ENCODE assay signal across 8 cellular contexts in genomic region chr1:154935749-154936415, GRCh38. TPM values are rescaled to one million over a fixed set of nuclear protein-coding genes. Genes with fewer than 3 reads are reported as not detected.
DNase-seq lines count a peak whose midpoint lies in the region; ATAC-seq, FAIRE-seq and TF ChIP-seq lines count a peak whose summit lies in the region.

No MANE protein-coding gene starts in this region.

- H3K4me1 Mint-ChIP-seq in activated naive CD8-positive, alpha-beta T cell (ENCODE audit: low read depth) = peaks cover 44% of the 10 kb centered on the region

- no peaks in the 10 kb centered on the region for H3K27me3 ChIP-seq in kidney epithelial cell (ENCODE audit: control insufficient read depth, insufficient read depth, low read length)

- H3K36me3 ChIP-seq in kidney epithelial cell (ENCODE audit: control insufficient read depth, insufficient read depth, low read length) = no peaks in the 10 kb centered on the region

- peak overlapping the region; percentile 98 for H3K27ac ChIP-seq in temporal lobe (ENCODE audit: low read depth, low read length)

- no peaks in the 10 kb centered on the region for H3K27me3 Mint-ChIP-seq in activated naive CD8-positive, alpha-beta T cell

- no peaks in the 10 kb centered on the region for H3K36me3 Mint-ChIP-seq in activated naive CD8-positive, alpha-beta T cell

- DNase-seq in activated CD4-positive, alpha-beta T cell treated with anti-CD3 and anti-CD28 coated beads, Interleukin-2, amount 50 U/mL, for 48 hours = peak; percentile 35 to 52
- DNase-seq in activated CD4-positive, alpha-beta T cell treated with anti-CD3 and anti-CD28 coated beads for 1 hour = no peak
- DNase-seq in kidney epithelial cell (ENCODE audit: low read depth) (no peak), GM12891 (ENCODE audit: insufficient read length, low spot score) (no peak), DMS153 treated with DMSO at 0.1 percent for 48 hours (lab: John Stamatoyannopoulos, UW; ENCODE audit: unreplicated experiment) (no peak)

- H3K4me3 ChIP-seq in kidney epithelial cell (ENCODE audit: low read depth, low read length) = peak overlapping the region; percentile 63

- no peak for TF ChIP-seq CTCF in kidney epithelial cell (IDR thresholded peaks at IDR 0.05; ENCODE audit: insufficient read depth, low read length, poor library complexity, severe bottlenecking)

- H3K9me3 Mint-ChIP-seq in activated naive CD8-positive, alpha-beta T cell (ENCODE audit: low read depth) = no peaks in the 10 kb centered on the region

- peak overlapping the region; percentile 95 for H3K4me3 Mint-ChIP-seq in activated naive CD8-positive, alpha-beta T cell

- peak overlapping the region; percentile 98 for H3K27ac Mint-ChIP-seq in activated naive CD8-positive, alpha-beta T cell

- no peak for TF ChIP-seq POLR2A in GM12891 (IDR thresholded peaks at IDR 0.05; ENCODE audit: low read depth, low read length)

- ATAC-seq in HG03280 (IDR thresholded peaks at IDR 0.05; ENCODE audit: unreplicated experiment) = no peak

- FAIRE-seq in GM12891 (lab: Jason Lieb, UNC) = no peak

TF ChIP-seq in GM12891, 5 proteins besides CTCF, POLR2A, EP300 and RAD21:
- no peak for TF ChIP-seq POU2F2 (IDR thresholded peaks at IDR 0.05; ENCODE audit: low read depth, low read length)
- no peak for TF ChIP-seq TAF1 (IDR thresholded peaks at IDR 0.05; ENCODE audit: low read depth, low read length)
- TF ChIP-seq PAX5 (IDR thresholded peaks at IDR 0.05; ENCODE audit: insufficient read depth, low read length, severe bottlenecking) = no peak
- TF ChIP-seq SPI1 (IDR thresholded peaks at IDR 0.05; ENCODE audit: low read depth, low read length) = no peak
- TF ChIP-seq POLR2AphosphoS5 (IDR thresholded peaks at IDR 0.05; ENCODE audit: low read depth, low read length) = no peak

RNA-seq across cellular contexts. Expression of gene PMVK, which starts 0.6 kb away (rescaled TPM):
- total RNA-seq in kidney epithelial cell = 9.7 and 13.6 TPM in 2 replicates
- total RNA-seq in temporal lobe = 13.5 TPM
- polyA plus RNA-seq in GM12891 (2012; ENCODE audit: low read depth, missing spikeins) = 58.1 TPM

RNA-seq across cellular contexts. Expression of gene PBXIP1, which starts 20.0 kb away (rescaled TPM):
- total RNA-seq in kidney epithelial cell (88.2 and 102 TPM in 2 replicates), temporal lobe (17.2 TPM)
- 34.1 TPM for polyA plus RNA-seq in GM12891 (2012; ENCODE audit: low read depth, missing spikeins)

RNA-seq across cellular contexts. Expression of gene PYGO2, which starts 25.7 kb away (rescaled TPM):
- total RNA-seq in kidney epithelial cell = 21.2 and 27.8 TPM in 2 replicates
- 10.1 TPM for total RNA-seq in temporal lobe
- polyA plus RNA-seq in GM12891 (2012; ENCODE audit: low read depth, missing spikeins) = 17.5 TPM

RNA-seq across cellular contexts. Expression of gene SHC1, which starts 34.7 kb away (rescaled TPM):
- total RNA-seq in kidney epithelial cell (176 and 183 TPM in 2 replicates), temporal lobe (7.4 TPM)
- polyA plus RNA-seq in GM12891 (2012; ENCODE audit: low read depth, missing spikeins) = 16.1 TPM

RNA-seq across cellular contexts. Expression of gene CKS1B, which starts 38.6 kb away (rescaled TPM):
- 67.4 and 72.4 TPM in 2 replicates for total RNA-seq in kidney epithelial cell
- total RNA-seq in temporal lobe = 11.8 TPM
- polyA plus RNA-seq in GM12891 (2012; ENCODE audit: low read depth, missing spikeins) = 175 TPM

Comparison
In these comparisons a context has a peak if more than half of its experiments do, and no peak if none do; other contexts are left out.
1. DNase-seq: peak in activated CD4-positive, alpha-beta T cell treated with anti-CD3 and anti-CD28 coated beads, Interleukin-2, amount 50 U/mL, for 48 hours (2 of 2); none in activated CD4-positive, alpha-beta T cell treated with anti-CD3 and anti-CD28 coated beads for 1 hour (single experiment), kidney epithelial cell (single experiment), GM12891 (single experiment) and DMS153 treated with DMSO at 0.1 percent for 48 hours (single experiment).